ENCODE assay signal across 8 cellular contexts in genomic region chr15:73631915-73632669, GRCh38. TPM values are rescaled to one million over a fixed set of nuclear protein-coding genes. Genes with fewer than 3 reads are reported as not detected.
DNase-seq lines count a peak whose midpoint lies in the region; ATAC-seq, FAIRE-seq and TF ChIP-seq lines count a peak whose summit lies in the region.

No MANE protein-coding gene starts in this region.

- intact Hi-C loops in HepG2 (cut with micrococcal nuclease; ENCODE audit: unreplicated experiment): no loop called here

- no peaks in the 10 kb centered on the region for H3K9me3 ChIP-seq in Peyer's patch
- no peaks in the 10 kb centered on the region for H3K9me3 ChIP-seq in HepG2 (ENCODE audit: low read length)
- no peaks in the 10 kb centered on the region for H3K9me3 ChIP-seq in suprapubic skin

- no peak for FAIRE-seq in HepG2 (lab: Jason Lieb, UNC)

- no peak for TF ChIP-seq RAD21 in HepG2 (CRISPR knock-in tag; IDR thresholded peaks at IDR 0.05)

- H3K4me3 ChIP-seq in Peyer's patch: peak overlapping the region; percentile 79 to 98 (median 95)
- peak overlapping the region; percentile 97 for H3K4me3 ChIP-seq in coronary artery
- H3K4me3 ChIP-seq in HepG2 (replicated peaks in 1 of 3; ENCODE audit: insufficient read depth in 1 of 3, low read depth in 2 of 3, low read length in 3 of 3): peak overlapping the region; percentile 74 to 97 (median 93)
- peak overlapping the region; percentile 100 for H3K4me3 ChIP-seq in suprapubic skin

- peak overlapping the region; percentile 86 to 99 (median 92) for H3K27ac ChIP-seq in Peyer's patch
- peak overlapping the region; percentile 91 to 99 for H3K27ac ChIP-seq in coronary artery
- H3K27ac ChIP-seq in HepG2 (ENCODE audit: extremely low read length, insufficient read depth, low read length): peak overlapping the region; percentile 49
- H3K27ac ChIP-seq in suprapubic skin: peak overlapping the region; percentile 99

- TF ChIP-seq POLR2A in Peyer's patch (IDR thresholded peaks at IDR 0.05) (no peak), HepG2 (IDR thresholded peaks at IDR 0.05; ENCODE audit: insufficient read depth in 1 of 2, low read depth in 2 of 2, low read length in 2 of 2) (no peak), suprapubic skin (IDR thresholded peaks at IDR 0.05) (peak in 1 of 2 donors; percentile 18)

- no peaks in the 10 kb centered on the region for H3K36me3 ChIP-seq in Peyer's patch
- no peaks in the 10 kb centered on the region for H3K36me3 ChIP-seq in HepG2 (replicated peaks in 1 of 2; ENCODE audit: control insufficient read depth in 1 of 2, insufficient read depth in 2 of 2, low read length in 2 of 2)
- H3K36me3 ChIP-seq in suprapubic skin: no peaks in the 10 kb centered on the region

- WGBS in HepG2 (ENCODE audit: low lambda C conversion rate): 1% methylated on average over 6 of the region's 6 CpGs
- whole genome bisulfite sequencing in suprapubic skin: 1% methylated on average over 6 of the region's 6 CpGs

- ATAC-seq in HepG2 (peak; percentile 5; the same call in 2 of the 3 replicates), esophagus mucosa (no peak)

- peak overlapping the region; percentile 80 for H3K9ac ChIP-seq in HepG2 (ENCODE audit: insufficient read depth, low read depth, low read length)

- H3K4me1 ChIP-seq in Peyer's patch (peaks cover 0 to 49% (median 14%) of the 10 kb centered on the region in 4 donors), HepG2 (ENCODE audit: insufficient read depth, low read length) (peaks cover 79% of the 10 kb centered on the region), suprapubic skin (peaks cover 74% of the 10 kb centered on the region)

- peak; percentile 20 for DNase-seq in stimulated activated CD4-positive, alpha-beta T cell treated with anti-CD3 and anti-CD28 coated beads, Interleukin-15, amount 100 ng/mL, for 24 hours
- no peak for DNase-seq in stimulated activated CD4-positive, alpha-beta T cell treated with anti-CD3 and anti-CD28 coated beads, Interleukin-1b, Interleukin-23, amount 100 ng/mL, for 48 hours
- DNase-seq in Peyer's patch: no peak
- peak; percentile 79 for DNase-seq in coronary artery (ENCODE audit: low spot score)
- DNase-seq in HepG2 (ENCODE audit: low spot score): no peak
- DNase-seq in suprapubic skin (ENCODE audit: low spot score in 2 of 2): no peak
- DNase-seq in NCI-H774 (lab: John Stamatoyannopoulos, UW): no peak

- in situ Hi-C loops in HepG2 (cut with HindIII; ENCODE audit: extremely low pct_ligation_motif_present, low pct_unique_long_range_greater_than_20kb): no loop called here

- no TSS peak for BruUV-seq in HepG2 (replicated peaks; lab: Mats Ljungman, UMichigan)

- peaks cover 39% of the 10 kb centered on the region for H4K20me1 ChIP-seq in HepG2 (ENCODE audit: insufficient read depth, low read length)

- CTCF ChIA-PET in HepG2 (lab: Yijun Ruan, JAX; ENCODE audit: low intra/inter-chr PET ratio, low total read pairs): no interaction called here

- TF ChIP-seq EP300 in HepG2 (IDR thresholded peaks at IDR 0.05; ENCODE audit: low read depth in 2 of 2, low read length in 2 of 2) (no peak), HepG2 (CRISPR knock-in tag; IDR thresholded peaks at IDR 0.05; ENCODE audit: borderline replicate concordance) (no peak), suprapubic skin (IDR thresholded peaks at IDR 0.05) (no peak)

- peak overlapping the region; percentile 86 for H3K4me2 ChIP-seq in HepG2 (ENCODE audit: low read depth, low read length)

- TF ChIP-seq CTCF in Peyer's patch (IDR thresholded peaks at IDR 0.05): no peak
- no peak for TF ChIP-seq CTCF in coronary artery (IDR thresholded peaks at IDR 0.05)
- no peak for TF ChIP-seq CTCF in HepG2 (CRISPR knock-in tag; IDR thresholded peaks at IDR 0.05)
- no peak for TF ChIP-seq CTCF in suprapubic skin (IDR thresholded peaks at IDR 0.05)

- H3K27me3 ChIP-seq in Peyer's patch (no peaks in the 10 kb centered on the region), HepG2 (ENCODE audit: control insufficient read depth in 1 of 2, insufficient read depth in 2 of 2, low read length in 2 of 2) (no peaks in the 10 kb centered on the region; a peak in 1 of 5 replicates), suprapubic skin (no peaks in the 10 kb centered on the region)

- peaks cover 56% of the 10 kb centered on the region for H3K79me2 ChIP-seq in HepG2 (ENCODE audit: insufficient read depth, low read length)

- POLR2A ChIA-PET in HepG2 (lab: Yijun Ruan, JAX): interaction anchor here (0.8 to 2.8 kb wide), 6 partner anchors 15 to 1820 kb away, joined by 3 to 8 read pairs (median 4); partner anchors contain the start of gene SIN3A

- no peak overlapping the region for H2AFZ ChIP-seq in HepG2 (ENCODE audit: low read length)

TF ChIP-seq in HepG2, 621 proteins besides CTCF, POLR2A, EP300 and RAD21:
- TF ChIP-seq RXRB (CRISPR knock-in tag; IDR thresholded peaks at IDR 0.05; ENCODE audit: borderline replicate concordance): no peak
- TF ChIP-seq ZNF652 (CRISPR knock-in tag; IDR thresholded peaks at IDR 0.05; ENCODE audit: borderline replicate concordance, low read depth): peak; percentile 2; the same call in 1 of the 2 replicates

RNA-seq across cellular contexts. Expression of gene NPTN, which starts 1.1 kb away (rescaled TPM):
- 100 to 1,000 TPM in 3 of 4 donors, 10 to 100 TPM in 1; 66.0 to 173 (median 133) TPM for total RNA-seq in Peyer's patch
- 57.7 and 110 TPM in 2 replicates for total RNA-seq in HepG2 (2016; rRNA removed; fragmentation: Illumina TruSeq; extraction: Trizol)
- 17.2 and 17.9 TPM in 2 replicates for total RNA-seq in HepG2 (2016; cell fraction: cytosol; rRNA removed; fragmentation: Illumina TruSeq; extraction: Trizol; ENCODE audit: low read depth)
- total RNA-seq in HepG2 (2016; cell fraction: insoluble cytoplasmic fraction; rRNA removed; fragmentation: Illumina TruSeq; extraction: Trizol): 51.8 and 113 TPM in 2 replicates
- 34.2 and 36.6 TPM in 2 replicates for total RNA-seq in HepG2 (2016; cell fraction: membrane; rRNA removed; fragmentation: Illumina TruSeq; extraction: Trizol)
- total RNA-seq in HepG2 (2016; cell fraction: nucleus; rRNA removed; fragmentation: Illumina TruSeq; extraction: Trizol): 95.6 and 123 TPM in 2 replicates
- polyA plus RNA-seq in HepG2 (2011; rRNA removed): 77.8 and 78.0 TPM in 2 replicates
- polyA plus RNA-seq in HepG2 (2011; cell fraction: cytosol; rRNA removed): 52.1 and 63.6 TPM in 2 replicates
- 68.7 and 71.5 TPM in 2 replicates for polyA plus RNA-seq in HepG2 (2011; cell fraction: nucleus; rRNA removed)
- 70.7 and 70.9 TPM in 2 replicates for polyA plus RNA-seq in HepG2 (2012)
- 10.9 and 14.0 TPM in 2 replicates for polyA plus RNA-seq in HepG2 (2016; cell fraction: cytosol; fragmentation: Illumina TruSeq; extraction: Trizol; ENCODE audit: low read depth)
- polyA plus RNA-seq in HepG2 (2016; cell fraction: insoluble cytoplasmic fraction; fragmentation: Illumina TruSeq; extraction: Trizol; ENCODE audit: low read depth): 47.9 and 59.8 TPM in 2 replicates
- polyA plus RNA-seq in HepG2 (2016; cell fraction: membrane; fragmentation: Illumina TruSeq; extraction: Trizol; ENCODE audit: low read depth): 19.8 and 23.6 TPM in 2 replicates
- 129 and 139 TPM in 2 replicates for polyA plus RNA-seq in HepG2 (2016; cell fraction: nucleus; fragmentation: Illumina TruSeq; extraction: Trizol; ENCODE audit: insufficient read depth, low read depth)
- polyA minus RNA-seq in HepG2 (2011; rRNA and poly(A)+ RNA removed; ENCODE audit: low replicate concordance): 43.9 and 90.7 TPM in 2 replicates
- 43.9 and 44.1 TPM in 2 replicates for polyA minus RNA-seq in HepG2 (2011; cell fraction: cytosol; rRNA and poly(A)+ RNA removed)
- 87.2 and 106 TPM in 2 replicates for polyA minus RNA-seq in HepG2 (2011; cell fraction: nucleus; rRNA and poly(A)+ RNA removed)
- total RNA-seq in suprapubic skin: 100 to 1,000 TPM; 132 to 171 (median 147) TPM
- 69.7 TPM for total RNA-seq in esophagus mucosa

RNA-seq across cellular contexts. Expression of gene CD276, which starts 52.1 kb away (rescaled TPM):
- total RNA-seq in Peyer's patch (10 to 100 TPM; 22.8 to 48.7 (median 30.8) TPM), HepG2 (2016; rRNA removed; fragmentation: Illumina TruSeq; extraction: Trizol) (32.4 and 55.2 TPM in 2 replicates), suprapubic skin (100 to 1,000 TPM in 1 of 4 donors, 10 to 100 TPM in 3; 64.2 to 100 (median 74.2) TPM), esophagus mucosa (14.7 TPM)
- 16.9 and 18.3 TPM in 2 replicates for total RNA-seq in HepG2 (2016; cell fraction: cytosol; rRNA removed; fragmentation: Illumina TruSeq; extraction: Trizol; ENCODE audit: low read depth)
- total RNA-seq in HepG2 (2016; cell fraction: insoluble cytoplasmic fraction; rRNA removed; fragmentation: Illumina TruSeq; extraction: Trizol): 24.4 and 61.0 TPM in 2 replicates
- total RNA-seq in HepG2 (2016; cell fraction: membrane; rRNA removed; fragmentation: Illumina TruSeq; extraction: Trizol): 46.3 and 47.7 TPM in 2 replicates
- total RNA-seq in HepG2 (2016; cell fraction: nucleus; rRNA removed; fragmentation: Illumina TruSeq; extraction: Trizol): 42.6 and 54.3 TPM in 2 replicates
- polyA plus RNA-seq in HepG2 (2011; rRNA removed): 24.6 and 28.0 TPM in 2 replicates
- polyA plus RNA-seq in HepG2 (2011; cell fraction: cytosol; rRNA removed): 15.5 and 19.6 TPM in 2 replicates
- polyA plus RNA-seq in HepG2 (2011; cell fraction: nucleus; rRNA removed): 50.4 and 51.5 TPM in 2 replicates
- 33.8 and 47.0 TPM in 2 replicates for polyA plus RNA-seq in HepG2 (2012)
- 17.0 and 19.2 TPM in 2 replicates for polyA plus RNA-seq in HepG2 (2016; cell fraction: cytosol; fragmentation: Illumina TruSeq; extraction: Trizol; ENCODE audit: low read depth)
- 38.5 and 39.5 TPM in 2 replicates for polyA plus RNA-seq in HepG2 (2016; cell fraction: insoluble cytoplasmic fraction; fragmentation: Illumina TruSeq; extraction: Trizol; ENCODE audit: low read depth)
- polyA plus RNA-seq in HepG2 (2016; cell fraction: membrane; fragmentation: Illumina TruSeq; extraction: Trizol; ENCODE audit: low read depth): 40.0 and 45.8 TPM in 2 replicates
- polyA plus RNA-seq in HepG2 (2016; cell fraction: nucleus; fragmentation: Illumina TruSeq; extraction: Trizol; ENCODE audit: insufficient read depth, low read depth): 118 and 128 TPM in 2 replicates
- 41.0 and 52.9 TPM in 2 replicates for polyA minus RNA-seq in HepG2 (2011; rRNA and poly(A)+ RNA removed; ENCODE audit: low replicate concordance)
- polyA minus RNA-seq in HepG2 (2011; cell fraction: cytosol; rRNA and poly(A)+ RNA removed): 26.4 and 27.7 TPM in 2 replicates
- 17.9 TPM in 2 replicates for polyA minus RNA-seq in HepG2 (2011; cell fraction: nucleus; rRNA and poly(A)+ RNA removed)

Comparison
In these comparisons a context has a peak if more than half of its experiments do, and no peak if none do; other contexts are left out.
1. DNase-seq: peak in stimulated activated CD4-positive, alpha-beta T cell treated with anti-CD3 and anti-CD28 coated beads, Interleukin-15, amount 100 ng/mL, for 24 hours (single experiment) and coronary artery (single experiment); none in stimulated activated CD4-positive, alpha-beta T cell treated with anti-CD3 and anti-CD28 coated beads, Interleukin-1b, Interleukin-23, amount 100 ng/mL, for 48 hours (single experiment), Peyer's patch (0 of 3), HepG2 (single experiment), suprapubic skin (0 of 2) and NCI-H774 (single experiment).
2. H3K27ac ChIP-seq: peak in every context shown above with its lines; median percentile 99 in suprapubic skin; 95 in coronary artery; 92 in Peyer's patch; 49 in HepG2.
3. Peak in every context shown above with its lines, with median percentiles within 50 percentile points of each other: H3K4me3 ChIP-seq.